ENCODE assay signal across 12 cellular contexts in the genomic region with DNA sequence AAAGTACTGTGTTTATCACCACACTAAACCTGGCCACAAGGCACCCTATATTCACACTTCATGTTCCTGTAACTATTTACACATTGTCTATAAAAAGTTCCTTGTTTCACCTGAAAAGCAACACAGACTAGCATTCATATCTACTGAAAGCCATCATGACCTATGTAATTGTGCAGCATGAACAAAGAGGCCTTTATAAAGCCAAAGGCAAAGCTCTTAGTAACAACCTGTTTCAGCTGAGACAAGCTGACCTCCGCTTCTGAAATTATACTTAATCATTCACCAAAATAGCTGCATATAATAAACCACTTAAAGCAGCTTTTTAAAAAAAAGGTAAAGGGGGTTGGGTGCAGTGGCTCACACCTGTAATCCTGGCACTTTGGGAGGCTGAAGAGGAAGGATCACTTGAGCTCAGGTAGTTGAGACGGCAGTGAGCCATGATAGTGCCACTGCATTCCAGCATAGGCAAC.
DNase-seq lines count a peak whose midpoint lies in the region; ATAC-seq lines count a peak whose summit lies in the region.
"Had no signal": no experiment of that assay in that cellular context is flagged by ENCODE, and none has a peak within 500 bp of the region (broad histone marks: within the 10 kb centered on the region; RNA-seq: fewer than 3 reads in every experiment).

No MANE protein-coding gene starts in this region.

- no peaks in the 10 kb centered on the region for H3K36me3 ChIP-seq in mesenchymal stem cell (ENCODE audit: control insufficient read depth in 1 of 2, insufficient read depth in 2 of 2, low read depth in 1 of 2, low read length in 2 of 2)

- H3K27me3 Mint-ChIP-seq in T-helper 17 cell: no peaks in the 10 kb centered on the region

- H3K4me3 Mint-ChIP-seq in T-helper 17 cell: no peak overlapping the region

- H3K36me3 Mint-ChIP-seq in T-helper 17 cell (ENCODE audit: low read depth): peaks cover 2% of the 10 kb centered on the region

- no peaks in the 10 kb centered on the region for H3K4me1 Mint-ChIP-seq in T-helper 17 cell

- H2BK15ac ChIP-seq in mesenchymal stem cell (ENCODE audit: low read depth, poor library complexity, severe bottlenecking): no peak overlapping the region

- peak overlapping the region; percentile 19 for H2BK5ac ChIP-seq in mesenchymal stem cell (ENCODE audit: low read depth, low read length, poor library complexity, severe bottlenecking)

- H3K18ac ChIP-seq in mesenchymal stem cell (ENCODE audit: low read depth in 1 of 2, low read length in 2 of 2): no peak overlapping the region

- H3K79me1 ChIP-seq in mesenchymal stem cell (replicated peaks; ENCODE audit: low read length, poor library complexity, severe bottlenecking): no peaks in the 10 kb centered on the region

- H3K23ac ChIP-seq in mesenchymal stem cell (ENCODE audit: low read length in 2 of 2): no peak overlapping the region

- H3K27ac ChIP-seq in mesenchymal stem cell (ENCODE audit: low read length, poor library complexity, severe bottlenecking): no peak overlapping the region
- H3K27ac ChIP-seq: skin epidermis had no signal

- H3K14ac ChIP-seq in mesenchymal stem cell (ENCODE audit: low read length in 2 of 2): no peak overlapping the region

- H2BK120ac ChIP-seq in mesenchymal stem cell (ENCODE audit: low read depth, low read length): no peak overlapping the region

- no peaks in the 10 kb centered on the region for H3K4me1 ChIP-seq in mesenchymal stem cell (ENCODE audit: control insufficient read depth, insufficient read depth, low read depth, low read length)

- no peak overlapping the region for H3K4me3 ChIP-seq in mesenchymal stem cell (ENCODE audit: insufficient read depth in 1 of 2, low read depth in 1 of 2, low read length in 2 of 2)
- H3K4me3 ChIP-seq: skin epidermis had no signal

- H3K27me3 ChIP-seq in mesenchymal stem cell (ENCODE audit: control insufficient read depth in 1 of 2, insufficient read depth in 1 of 2, low read length in 2 of 2): no peaks in the 10 kb centered on the region

- H3K4ac ChIP-seq in mesenchymal stem cell (ENCODE audit: low read depth in 1 of 2, low read length in 2 of 2): no peak overlapping the region

- peak overlapping the region; percentile 21 for H3K27ac Mint-ChIP-seq in T-helper 17 cell

- ATAC-seq in HG02759 (IDR thresholded peaks at IDR 0.05; ENCODE audit: unreplicated experiment): peak; percentile 59
- no peak for ATAC-seq in T-helper 17 cell
- ATAC-seq in esophagus mucosa: no peak
- no peak for ATAC-seq in GM21723 (IDR thresholded peaks at IDR 0.05; ENCODE audit: unreplicated experiment)
- ATAC-seq in HG03457 (IDR thresholded peaks at IDR 0.05; ENCODE audit: unreplicated experiment): no peak

- H2BK12ac ChIP-seq in mesenchymal stem cell (ENCODE audit: low read length in 2 of 2): no peak overlapping the region

- no peak overlapping the region for H2AFZ ChIP-seq in mesenchymal stem cell (ENCODE audit: low read depth, low read length)

- H3K4me2 ChIP-seq in mesenchymal stem cell (ENCODE audit: low read length, poor library complexity, severe bottlenecking): no peak overlapping the region

- no CpG with 5 or more reads among the region's 2 CpGs for WGBS in mesenchymal stem cell

- no peaks in the 10 kb centered on the region for H3K9me3 ChIP-seq in T-helper 17 cell (ENCODE audit: control insufficient read depth, low read length, poor library complexity, severe bottlenecking)
- H3K9me3 ChIP-seq in mesenchymal stem cell (ENCODE audit: control insufficient read depth, low read length): no peaks in the 10 kb centered on the region

- H2AK5ac ChIP-seq in mesenchymal stem cell (ENCODE audit: low read length, severe bottlenecking): no peak overlapping the region

- H4K8ac ChIP-seq in mesenchymal stem cell (ENCODE audit: low read length): no peak overlapping the region

- H3K9ac ChIP-seq in mesenchymal stem cell (ENCODE audit: low read length): no peak overlapping the region

- no peak overlapping the region for H4K91ac ChIP-seq in mesenchymal stem cell (ENCODE audit: low read length)

- DNase-seq in Ammon's horn (ENCODE audit: low spot score) (peak; percentile 9), T-helper 17 cell (no peak), mesenchymal stem cell (no peak), cerebellar nuclear complex (lab: John Stamatoyannopoulos, UW) (no peak)
- DNase-seq: activated T-cell treated with anti-CD3 and anti-CD28 coated beads, Interleukin-2, amount 50 U/mL, for 1 hour; hippocampal formation; NCI-H226 had no signal
